In the genomic region with DNA sequence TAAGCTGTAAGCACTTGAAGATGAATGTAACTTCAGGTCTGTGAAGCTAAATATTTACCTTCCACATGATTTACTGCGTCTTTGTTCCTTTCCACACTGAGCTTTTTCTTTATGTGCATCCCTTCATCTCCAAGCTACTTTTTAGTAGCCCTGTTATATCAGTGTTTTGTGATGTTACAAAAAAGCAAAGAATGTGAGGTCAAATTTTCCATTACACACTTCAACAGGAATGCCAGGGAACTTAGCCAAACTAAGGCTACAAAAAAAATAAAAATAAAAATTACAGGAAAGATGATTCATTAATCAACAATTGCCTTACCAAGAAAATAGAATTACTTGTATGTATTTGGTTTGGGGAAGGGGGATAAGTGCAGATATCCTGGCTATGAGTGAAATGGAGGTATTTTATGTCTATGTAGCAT, we compare ENCODE assay signal across 1 cellular context.
A peak's percentile ranks its signal among the peaks of the same experiment; 100 is the strongest.
TF ChIP-seq lines count a peak whose summit lies in the region.

No MANE protein-coding gene starts in this region.

TF ChIP-seq in HCT116, 20 proteins besides CTCF, POLR2A, EP300 and RAD21 (continued from another document):
- TF ChIP-seq, protein P1, sequence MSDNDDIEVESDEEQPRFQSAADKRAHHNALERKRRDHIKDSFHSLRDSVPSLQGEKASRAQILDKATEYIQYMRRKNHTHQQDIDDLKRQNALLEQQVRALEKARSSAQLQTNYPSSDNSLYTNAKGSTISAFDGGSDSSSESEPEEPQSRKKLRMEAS (IDR thresholded peaks at IDR 0.05): no peak
- TF ChIP-seq EZH2phosphoT487 (IDR thresholded peaks at IDR 0.05; ENCODE audit: borderline replicate concordance): no peak
- TF ChIP-seq CBX3 (IDR thresholded peaks at IDR 0.05; ENCODE audit: low read depth): no peak
- TF ChIP-seq CEBPB (IDR thresholded peaks at IDR 0.05; ENCODE audit: low read depth): 0 out of 2 replicates have a peak, but pooled peaks have one; percentile 10
